In the genomic region with DNA sequence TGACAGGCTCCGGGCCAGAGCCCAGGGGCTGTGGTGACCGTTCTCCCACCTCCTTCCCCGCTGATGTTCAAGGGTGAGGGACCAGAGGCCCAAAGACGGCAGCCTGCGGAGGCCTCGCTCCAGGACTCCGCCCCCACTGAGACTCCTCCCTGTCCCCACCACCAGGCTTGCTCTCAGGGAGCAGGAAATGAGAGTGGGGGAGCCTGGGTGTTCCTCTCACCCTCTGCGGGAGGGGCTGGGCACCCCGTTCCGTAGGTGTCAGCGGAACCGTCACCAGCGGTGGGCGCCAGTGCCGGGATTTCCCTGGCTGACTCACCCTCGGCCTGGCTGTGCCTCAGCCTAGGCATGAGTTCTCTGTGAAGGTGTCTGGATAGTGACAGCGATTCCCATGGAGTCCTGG, we compare ENCODE assay signal across 8 cellular contexts. TPM values are rescaled to one million over a fixed set of nuclear protein-coding genes. Genes with fewer than 3 reads are reported as not detected.
DNase-seq lines count a peak whose midpoint lies in the region; ATAC-seq and TF ChIP-seq lines count a peak whose summit lies in the region.

No MANE protein-coding gene starts in this region.

- H3K27ac Mint-ChIP-seq in activated CD4-positive, alpha-beta T cell treated with anti-CD3 and anti-CD28 coated beads, Interleukin-2, amount 10 ng/mL, durations not matched to agents 24 days and 14 days, result peak overlapping the region; percentile 91
- H3K27ac Mint-ChIP-seq in central memory CD8-positive, alpha-beta T cell (ENCODE audit: low read depth), result peak overlapping the region; percentile 90

- peak; percentile 51 for ATAC-seq in HG03571 (IDR thresholded peaks at IDR 0.05; ENCODE audit: unreplicated experiment)
- peak; percentile 99 for ATAC-seq in central memory CD8-positive, alpha-beta T cell (replicated peaks; ENCODE audit: extremely low read depth, poor library complexity, severe bottlenecking)
- ATAC-seq in lung (ENCODE audit: insufficient read depth, low FRiP score), result peak; percentile 84
- no peak for ATAC-seq in HG03280 (IDR thresholded peaks at IDR 0.05; ENCODE audit: unreplicated experiment)

- H3K9me3 ChIP-seq in lung (ENCODE audit: control insufficient read depth in 2 of 2, insufficient read depth in 1 of 2, low read length in 1 of 2), result no peaks in the 10 kb centered on the region

- peak; percentile 57 for DNase-seq in GM12865 (ENCODE audit: low read depth)
- peak; percentile 97 for DNase-seq in activated CD4-positive, alpha-beta T cell treated with anti-CD3 and anti-CD28 coated beads, Interleukin-2, amount 10 ng/mL, durations not matched to agents 24 days and 14 days
- DNase-seq in central memory CD8-positive, alpha-beta T cell (ENCODE audit: low spot score in 2 of 2), result peak; percentile 79 to 93
- DNase-seq in lung (ENCODE audit: low spot score), result peak; percentile 69
- peak; percentile 90 to 93 for DNase-seq in stimulated activated CD8-positive, alpha-beta memory T cell treated with anti-CD3 and anti-CD28 coated beads, Interleukin-15, amount 100 ng/mL, for 4 hours (ENCODE audit: low read depth in 2 of 2)
- DNase-seq in NCI-H2196 (lab: John Stamatoyannopoulos, UW; ENCODE audit: unreplicated experiment), result no peak

- H3K27me3 Mint-ChIP-seq in activated CD4-positive, alpha-beta T cell treated with anti-CD3 and anti-CD28 coated beads, Interleukin-2, amount 10 ng/mL, durations not matched to agents 24 days and 14 days, result no peaks in the 10 kb centered on the region
- H3K27me3 Mint-ChIP-seq in central memory CD8-positive, alpha-beta T cell, result no peaks in the 10 kb centered on the region

- 8 to 11% methylated on average over 15 to 17 of the region's 17 CpGs for whole genome bisulfite sequencing in lung, 2 donors

- intact Hi-C loops in activated CD4-positive, alpha-beta T cell treated with anti-CD3 and anti-CD28 coated beads, Interleukin-2, amount 10 ng/mL, durations not matched to agents 24 days and 14 days (cut with micrococcal nuclease), result loop anchor here (1.0 to 5.0 kb wide), 3 partner anchors 12 to 426 kb away; a partner anchor contains a TSS

- H3K4me1 ChIP-seq in lung (ENCODE audit: control insufficient read depth in 2 of 2, insufficient read depth in 2 of 2, low read length in 2 of 2), result peaks cover 20 to 36% of the 10 kb centered on the region in 2 donors

- peak overlapping the region; percentile 71 to 78 for H3K27ac ChIP-seq in lung (ENCODE audit: low read depth in 1 of 2, low read length in 1 of 2)

- peaks cover 20% of the 10 kb centered on the region for H3K4me1 Mint-ChIP-seq in activated CD4-positive, alpha-beta T cell treated with anti-CD3 and anti-CD28 coated beads, Interleukin-2, amount 10 ng/mL, durations not matched to agents 24 days and 14 days
- peaks cover 23% of the 10 kb centered on the region for H3K4me1 Mint-ChIP-seq in central memory CD8-positive, alpha-beta T cell

- H3K27me3 ChIP-seq in lung (ENCODE audit: control insufficient read depth, insufficient read depth), result no peaks in the 10 kb centered on the region

- no peak overlapping the region for H3K4me3 ChIP-seq in GM12865 (ENCODE audit: low read depth, low read length)
- no peak overlapping the region for H3K4me3 ChIP-seq in lung

- TF ChIP-seq CTCF in GM12865 (IDR thresholded peaks at IDR 0.05; ENCODE audit: insufficient read depth, low read depth, low read length, missing control alignments), result no peak
- no peak for TF ChIP-seq CTCF in lung (IDR thresholded peaks at IDR 0.05; ENCODE audit: control extremely low read depth, extremely low read depth)

- H3K4me3 Mint-ChIP-seq in activated CD4-positive, alpha-beta T cell treated with anti-CD3 and anti-CD28 coated beads, Interleukin-2, amount 10 ng/mL, durations not matched to agents 24 days and 14 days, result peak overlapping the region; percentile 77
- peak overlapping the region; percentile 64 for H3K4me3 Mint-ChIP-seq in central memory CD8-positive, alpha-beta T cell

- no peaks in the 10 kb centered on the region for H3K9me3 Mint-ChIP-seq in activated CD4-positive, alpha-beta T cell treated with anti-CD3 and anti-CD28 coated beads, Interleukin-2, amount 10 ng/mL, durations not matched to agents 24 days and 14 days
- H3K9me3 Mint-ChIP-seq in central memory CD8-positive, alpha-beta T cell, result no peaks in the 10 kb centered on the region

- no peaks in the 10 kb centered on the region for H3K36me3 ChIP-seq in lung (ENCODE audit: control insufficient read depth in 2 of 2, insufficient read depth in 2 of 2, low read length in 2 of 2)

- no peaks in the 10 kb centered on the region for H3K36me3 Mint-ChIP-seq in activated CD4-positive, alpha-beta T cell treated with anti-CD3 and anti-CD28 coated beads, Interleukin-2, amount 10 ng/mL, durations not matched to agents 24 days and 14 days (ENCODE audit: low read depth)
- peaks cover 4% of the 10 kb centered on the region for H3K36me3 Mint-ChIP-seq in central memory CD8-positive, alpha-beta T cell (ENCODE audit: insufficient read depth)

RNA-seq across cellular contexts. Expression of a gene that starts 15.7 kb away (rescaled TPM):
- total RNA-seq in activated CD4-positive, alpha-beta T cell treated with anti-CD3 and anti-CD28 coated beads, Interleukin-2, amount 10 ng/mL, durations not matched to agents 24 days and 14 days, result 0.09 and 0.14 TPM in 2 replicates
- total RNA-seq in lung, result 1 to 10 TPM; 1.5 to 7.5 TPM
- 1 to 10 TPM; 2.9 to 3.0 TPM for polyA plus RNA-seq in lung

RNA-seq across cellular contexts. Expression of a gene that starts 56.5 kb away (rescaled TPM):
- 1.1 and 1.2 TPM in 2 replicates for total RNA-seq in activated CD4-positive, alpha-beta T cell treated with anti-CD3 and anti-CD28 coated beads, Interleukin-2, amount 10 ng/mL, durations not matched to agents 24 days and 14 days
- 10 to 100 TPM; 27.1 to 41.2 TPM for total RNA-seq in lung
- polyA plus RNA-seq in lung, result 10 to 100 TPM; 11.9 to 23.3 TPM

Comparison
In these comparisons a context has a peak if more than half of its experiments do, and no peak if none do; other contexts are left out.
1. RNA of a gene that starts 56.5 kb away (total RNA-seq): 27.1 to 41.2 TPM in lung; 1.1 to 1.2 TPM in activated CD4-positive, alpha-beta T cell treated with anti-CD3 and anti-CD28 coated beads, Interleukin-2, amount 10 ng/mL, durations not matched to agents 24 days and 14 days; every median in the first group is over 10 times any median in the second.